Comparison of ENCODE assay signal across 29 cellular contexts in the genomic region with DNA sequence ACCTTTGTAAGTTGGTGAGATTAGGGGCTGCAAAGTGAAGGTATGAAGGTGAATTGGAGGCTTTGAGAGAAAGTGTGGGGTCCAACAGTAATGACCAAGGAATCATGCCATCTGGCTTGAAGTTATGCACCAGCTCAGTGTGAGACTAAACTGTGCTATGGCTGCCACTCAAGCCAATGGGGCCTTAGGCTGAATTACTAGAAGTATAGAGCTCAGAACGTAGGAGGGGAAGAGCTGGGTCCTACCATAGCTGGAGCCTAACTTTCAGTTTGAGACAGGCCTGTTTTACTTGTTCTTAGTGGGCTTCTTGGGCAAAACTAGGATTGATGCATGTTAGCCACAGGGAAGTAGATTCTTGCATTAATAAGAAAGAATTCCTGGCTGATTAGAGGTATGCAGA.
"Had no signal": no experiment of that assay in that cellular context is flagged by ENCODE, and none has a peak within 500 bp of the region (broad histone marks: within the 10 kb centered on the region; RNA-seq: fewer than 3 reads in every experiment).

No MANE protein-coding gene starts in this region.

- H3K4me3 ChIP-seq: adrenal gland, PC-9 had no signal

- H2AFZ ChIP-seq: PC-9 had no signal

- H3K27ac ChIP-seq: adrenal gland, KMS-11, PC-9, RWPE1 had no signal

- H3K27me3 Mint-ChIP-seq: activated CD4-positive, alpha-beta T cell treated with anti-CD3 and anti-CD28 coated beads, Interleukin-2, amount 10 ng/mL, durations not matched to agents 24 days and 14 days had no signal

- ATAC-seq: activated CD8-positive, alpha-beta T cell treated with anti-CD3 and anti-CD28 coated beads, Interleukin-2, amount 10 ng/mL, durations not matched to agents 7 days and 5 days; activated naive CD4-positive, alpha-beta T cell treated with anti-CD3 and anti-CD28 coated beads, Interleukin-2, amount 50 U/mL, for 72 hours; Right ventricle myocardium inferior had no signal

- H3K27me3 ChIP-seq: adrenal gland had no signal

- H3K4me3 Mint-ChIP-seq: activated CD4-positive, alpha-beta T cell treated with anti-CD3 and anti-CD28 coated beads, Interleukin-2, amount 10 ng/mL, durations not matched to agents 24 days and 14 days; activated CD8-positive, alpha-beta T cell treated with anti-CD3 and anti-CD28 coated beads, Interleukin-2, amount 10 ng/mL, durations not matched to agents 7 days and 5 days; activated naive CD4-positive, alpha-beta T cell treated with anti-CD3 and anti-CD28 coated beads for 36 hours; activated T-cell treated with anti-CD3 and anti-CD28 coated beads, Interleukin-2, amount 50 U/mL, for 24 hours; activated T-helper 1 cell treated with anti-CD3 and anti-CD28 coated beads, Interleukin-12 subunit alpha, Interleukin-12 subunit beta, Interleukin-2, Interleukin-4 antibody, amounts not matched to agents 30 ng/mL and 10 ng/mL and 1 ng/mL, durations not matched to agents 14 hours and 24 hours and 36 hours; T-helper 2 cell treated with Interferon-gamma antibody and Interleukin-4, amounts not matched to agents 5 μg/mL and 100 μg/mL, for 36 hours had no signal

- H3K36me3 Mint-ChIP-seq: activated naive CD4-positive, alpha-beta T cell treated with anti-CD3 and anti-CD28 coated beads, Interleukin-2, amount 50 U/mL, for 72 hours had no signal

- FAIRE-seq: bronchial epithelial cell, RCC 7860, TTC549 had no signal

- H3K4me1 Mint-ChIP-seq: activated CD4-positive, alpha-beta T cell treated with anti-CD3 and anti-CD28 coated beads, Interleukin-2, amount 10 ng/mL, durations not matched to agents 24 days and 14 days had no signal

- H3K27ac Mint-ChIP-seq: activated CD4-positive, alpha-beta T cell treated with anti-CD3 and anti-CD28 coated beads, Interleukin-2, amount 10 ng/mL, durations not matched to agents 24 days and 14 days; activated CD8-positive, alpha-beta T cell treated with anti-CD3 and anti-CD28 coated beads, Interleukin-2, amount 10 ng/mL, durations not matched to agents 7 days and 5 days; activated naive CD4-positive, alpha-beta T cell treated with anti-CD3 and anti-CD28 coated beads for 36 hours; activated naive CD4-positive, alpha-beta T cell treated with anti-CD3 and anti-CD28 coated beads, Interleukin-2, amount 50 U/mL, for 72 hours; activated T-cell treated with anti-CD3 and anti-CD28 coated beads, Interleukin-2, amount 50 U/mL, for 24 hours; activated T-helper 1 cell treated with anti-CD3 and anti-CD28 coated beads, Interleukin-12 subunit alpha, Interleukin-12 subunit beta, Interleukin-2, Interleukin-4 antibody, amounts not matched to agents 30 ng/mL and 10 ng/mL and 1 ng/mL, durations not matched to agents 14 hours and 24 hours and 36 hours; T-helper 2 cell treated with Interferon-gamma antibody and Interleukin-4, amounts not matched to agents 5 μg/mL and 100 μg/mL, for 36 hours had no signal

- H3K9me3 Mint-ChIP-seq: activated CD4-positive, alpha-beta T cell treated with anti-CD3 and anti-CD28 coated beads, Interleukin-2, amount 10 ng/mL, durations not matched to agents 24 days and 14 days; activated naive CD4-positive, alpha-beta T cell treated with anti-CD3 and anti-CD28 coated beads for 36 hours; activated naive CD4-positive, alpha-beta T cell treated with anti-CD3 and anti-CD28 coated beads, Interleukin-2, amount 50 U/mL, for 72 hours; activated T-cell treated with anti-CD3 and anti-CD28 coated beads, Interleukin-2, amount 50 U/mL, for 24 hours; activated T-helper 1 cell treated with anti-CD3 and anti-CD28 coated beads, Interleukin-12 subunit alpha, Interleukin-12 subunit beta, Interleukin-2, Interleukin-4 antibody, amounts not matched to agents 30 ng/mL and 10 ng/mL and 1 ng/mL, durations not matched to agents 14 hours and 24 hours and 36 hours; T-helper 2 cell treated with Interferon-gamma antibody and Interleukin-4, amounts not matched to agents 5 μg/mL and 100 μg/mL, for 36 hours had no signal

- H3K4me1 ChIP-seq: adrenal gland had no signal

- H3K36me3 ChIP-seq: adrenal gland had no signal

- H3K9me3 ChIP-seq: adrenal gland had no signal

- DNase-seq: activated CD4-positive, alpha-beta T cell treated with anti-CD3 and anti-CD28 coated beads, Interleukin-2, amount 10 ng/mL, durations not matched to agents 24 days and 14 days; activated CD4-positive, alpha-beta T cell treated with anti-CD3 and anti-CD28 coated beads, Interleukin-2, amount 50 U/mL, for 48 hours; activated CD8-positive, alpha-beta T cell treated with anti-CD3 and anti-CD28 coated beads, Interleukin-2, amount 10 ng/mL, durations not matched to agents 7 days and 5 days; activated gamma-delta T cell treated with Interleukin-2 at 50 U/mL for 16 hours; activated naive CD4-positive, alpha-beta T cell treated with anti-CD3 and anti-CD28 coated beads for 36 hours; activated T-cell treated with anti-CD3 and anti-CD28 coated beads, Interleukin-2, amount 50 U/mL, for 24 hours; adrenal gland; central memory CD4-positive, alpha-beta T cell; NCI-H1417; NCI-H146; NCI-H187; NCI-H2029 treated with DMSO at 0.1 percent for 48 hours; NCI-H2107; NCI-H2171; NCI-H510A; NCI-H526; NCI-H748 treated with DMSO at 0.1 percent for 48 hours; NK-92 treated with Interleukin-12 subunit alpha and Interleukin-12 subunit beta, amount 100 ng/mL, for 24 hours; PC-9; SIG-M5 had no signal

- H3K9ac ChIP-seq: KMS-11 had no signal

- H3K4me2 ChIP-seq: KMS-11, PC-9 had no signal
